Comparison of ENCODE assay signal across 1 cellular context in genomic region chr16:74909665-74910064, GRCh38.
TF ChIP-seq lines count a peak whose summit lies in the region.

No MANE protein-coding gene starts in this region.

TF ChIP-seq in HepG2, 621 proteins besides CTCF, POLR2A, EP300 and RAD21 (continued from another document):
- TF ChIP-seq ZNF17 (CRISPR knock-in tag; IDR thresholded peaks at IDR 0.05) = no peak
- no peak for TF ChIP-seq CCAR2 (optimal IDR thresholded peaks at IDR 0.05; ENCODE audit: low read depth, low read length)
- TF ChIP-seq, protein P1, sequence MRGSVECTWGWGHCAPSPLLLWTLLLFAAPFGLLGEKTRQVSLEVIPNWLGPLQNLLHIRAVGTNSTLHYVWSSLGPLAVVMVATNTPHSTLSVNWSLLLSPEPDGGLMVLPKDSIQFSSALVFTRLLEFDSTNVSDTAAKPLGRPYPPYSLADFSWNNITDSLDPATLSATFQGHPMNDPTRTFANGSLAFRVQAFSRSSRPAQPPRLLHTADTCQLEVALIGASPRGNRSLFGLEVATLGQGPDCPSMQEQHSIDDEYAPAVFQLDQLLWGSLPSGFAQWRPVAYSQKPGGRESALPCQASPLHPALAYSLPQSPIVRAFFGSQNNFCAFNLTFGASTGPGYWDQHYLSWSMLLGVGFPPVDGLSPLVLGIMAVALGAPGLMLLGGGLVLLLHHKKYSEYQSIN (CRISPR knock-in tag; IDR thresholded peaks at IDR 0.05; ENCODE audit: borderline replicate concordance) = no peak
- TF ChIP-seq PRDM10 (CRISPR knock-in tag; IDR thresholded peaks at IDR 0.05; ENCODE audit: low read depth) = no peak
